In the genomic region with DNA sequence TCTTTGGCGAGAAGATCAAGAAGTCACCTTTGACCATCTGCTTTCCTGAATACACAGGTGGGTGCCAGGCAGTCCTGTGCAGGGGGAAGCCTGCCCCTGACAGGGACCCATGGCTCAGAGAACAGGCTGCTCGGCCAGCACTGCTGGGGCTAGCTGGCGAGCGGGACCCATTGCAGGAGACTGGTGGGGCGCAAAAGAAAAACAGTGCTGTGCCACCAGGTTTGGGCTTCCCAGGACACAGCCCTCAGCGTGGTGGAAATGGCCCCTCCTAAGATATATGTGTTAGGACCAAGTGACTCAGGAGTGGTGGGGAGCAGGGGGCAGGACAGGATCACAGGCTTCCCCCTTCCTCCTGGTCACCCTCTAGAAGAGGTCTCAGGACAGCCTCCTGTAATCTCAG, we compare ENCODE assay signal across 24 cellular contexts.
"Had no signal": no experiment of that assay in that cellular context is flagged by ENCODE, and none has a peak within 500 bp of the region (broad histone marks: within the 10 kb centered on the region; RNA-seq: fewer than 3 reads in every experiment).

No MANE protein-coding gene starts in this region.

- H3K27ac ChIP-seq: hepatocyte, ovary, psoas muscle, skin epidermis, stomach, vagina had no signal

- H3K36me3 Mint-ChIP-seq: immature natural killer cell; naive thymus-derived CD4-positive, alpha-beta T cell; stimulated activated memory B cell treated with anti-CD40 and anti-IgM and Interleukin-4, amounts not matched to agents 10 μg/mL and 1 μg/mL and 100 μg/mL, for 72 hours had no signal

- H3K4me3 ChIP-seq: hepatocyte, lung, ovary, psoas muscle, skin epidermis, stomach, vagina had no signal

- H3K4me3 Mint-ChIP-seq: effector memory CD8-positive, alpha-beta T cell; immature natural killer cell; naive thymus-derived CD4-positive, alpha-beta T cell; stimulated activated memory B cell treated with anti-CD40 and anti-IgM and Interleukin-4, amounts not matched to agents 10 μg/mL and 1 μg/mL and 100 μg/mL, for 72 hours; T-helper 1 cell treated with Interleukin-12 subunit alpha and Interleukin-12 subunit beta and Interleukin-4 antibody, amounts not matched to agents 30 μg/mL and 1 μg/mL, for 36 hours had no signal

- H3K36me3 ChIP-seq: ovary, vagina had no signal

- ATAC-seq: effector memory CD8-positive, alpha-beta T cell; esophagus mucosa; left lobe of liver; naive thymus-derived CD4-positive, alpha-beta T cell; psoas muscle; right cardiac atrium; stimulated activated memory B cell treated with anti-CD40 and anti-IgM and Interleukin-4, amounts not matched to agents 10 μg/mL and 1 μg/mL and 100 μg/mL, for 72 hours had no signal

- H3K27ac Mint-ChIP-seq: effector memory CD8-positive, alpha-beta T cell; naive thymus-derived CD4-positive, alpha-beta T cell; stimulated activated memory B cell treated with anti-CD40 and anti-IgM and Interleukin-4, amounts not matched to agents 10 μg/mL and 1 μg/mL and 100 μg/mL, for 72 hours; T-helper 1 cell treated with Interleukin-12 subunit alpha and Interleukin-12 subunit beta and Interleukin-4 antibody, amounts not matched to agents 30 μg/mL and 1 μg/mL, for 36 hours had no signal

- DNase-seq: activated CD4-positive, alpha-beta T cell treated with anti-CD3 and anti-CD28 coated beads, Interleukin-2, amount 50 U/mL, for 1 hour; activated CD8-positive, alpha-beta memory T cell treated with anti-CD3 and anti-CD28 coated beads for 24 hours; activated CD8-positive, alpha-beta memory T cell treated with anti-CD3 and anti-CD28 coated beads, Interleukin-2, amount 50 U/mL, for 4 hours; activated naive CD4-positive, alpha-beta T cell treated with Interleukin-2 at 50 U/mL for 16 hours; activated T-cell treated with anti-CD3 and anti-CD28 coated beads, Interleukin-2, amount 50 U/mL, for 48 hours; amygdala; effector memory CD8-positive, alpha-beta T cell; foreskin melanocyte; immature natural killer cell; naive thymus-derived CD4-positive, alpha-beta T cell; stimulated activated CD4-positive, alpha-beta T cell treated with anti-CD3 and anti-CD28 coated beads, Interleukin-2, amount 100 ng/mL, for 24 hours; stomach; trophoblast cell had no signal

- H3K27me3 ChIP-seq: hepatocyte, ovary, stomach, vagina had no signal

- H3K27me3 Mint-ChIP-seq: effector memory CD8-positive, alpha-beta T cell; naive thymus-derived CD4-positive, alpha-beta T cell had no signal

- H3K9me3 ChIP-seq: ovary, psoas muscle, stomach, vagina had no signal
